Comparison of ENCODE assay signal across 18 cellular contexts in genomic region chr6:38172739-38173415, GRCh38.
DNase-seq lines count a peak whose midpoint lies in the region; ATAC-seq and TF ChIP-seq lines count a peak whose summit lies in the region.
"Had no signal": no experiment of that assay in that cellular context is flagged by ENCODE, and none has a peak within 500 bp of the region (broad histone marks: within the 10 kb centered on the region; RNA-seq: fewer than 3 reads in every experiment).

No MANE protein-coding gene starts in this region.

- in situ Hi-C loops in Panc1 (cut with HindIII; ENCODE audit: low pct_unique_long_range_greater_than_20kb, low sequenced_read_pairs): no loop called here

- no peaks in the 10 kb centered on the region for H3K9me3 ChIP-seq in CD4-positive, alpha-beta T cell (ENCODE audit: control insufficient read depth, low read length)
- H3K9me3 ChIP-seq in Panc1 (ENCODE audit: control insufficient read depth, insufficient read depth, low read depth, low read length): no peaks in the 10 kb centered on the region
- no peaks in the 10 kb centered on the region for H3K9me3 ChIP-seq in osteoblast (ENCODE audit: low read depth, low read length)
- H3K9me3 ChIP-seq in OCI-LY7 (ENCODE audit: low read length): no peaks in the 10 kb centered on the region
- H3K9me3 ChIP-seq: A549; BLaER1 treated with 17β-estradiol and CSF1 and Interleukin-3, amounts not matched to agents 10 nM and 100 nM had no signal

- POLR2A ChIA-PET in CD4-positive, alpha-beta T cell (lab: Charles Lee): no interaction called here
- POLR2A ChIA-PET in Panc1 (lab: Charles Lee): no interaction called here
- POLR2A ChIA-PET in OCI-LY7 (lab: Charles Lee): interaction anchor here (0.6 kb wide), 1 partner anchor 59 kb away, joined by 4 read pairs; no protein-coding TSS in a partner anchor

- CTCF ChIA-PET in CD4-positive, alpha-beta T cell (lab: Charles Lee): no interaction called here
- CTCF ChIA-PET in Panc1 (lab: Charles Lee): no interaction called here
- CTCF ChIA-PET in OCI-LY7 (lab: Charles Lee; ENCODE audit: unreplicated experiment): no interaction called here

- no peaks in the 10 kb centered on the region for H3K27me3 ChIP-seq in CD4-positive, alpha-beta T cell (ENCODE audit: control insufficient read depth, insufficient read depth, low read length)
- H3K27me3 ChIP-seq in Panc1 (ENCODE audit: control insufficient read depth, insufficient read depth, low read length) (no peaks in the 10 kb centered on the region), osteoblast (ENCODE audit: insufficient read depth, low read length) (no peaks in the 10 kb centered on the region)
- H3K27me3 ChIP-seq: BLaER1 treated with 17β-estradiol and CSF1 and Interleukin-3, amounts not matched to agents 10 nM and 100 nM had no signal

- no peak overlapping the region for H3K4me3 ChIP-seq in Panc1 (ENCODE audit: low read depth in 2 of 2, low read length in 2 of 2)
- no peak overlapping the region for H3K4me3 ChIP-seq in osteoblast (ENCODE audit: insufficient read depth, low read length)
- H3K4me3 ChIP-seq in OCI-LY7 (ENCODE audit: low read depth, low read length, poor library complexity, severe bottlenecking): no peak overlapping the region
- H3K4me3 ChIP-seq: A549; BLaER1 treated with 17β-estradiol and CSF1 and Interleukin-3, amounts not matched to agents 10 nM and 100 nM; GM23248 had no signal

- no peaks in the 10 kb centered on the region for H3K9me2 ChIP-seq in OCI-LY7 (ENCODE audit: insufficient read depth, low read length)

- TF ChIP-seq CTCF in CD4-positive, alpha-beta T cell (IDR thresholded peaks at IDR 0.05): no peak
- no peak for TF ChIP-seq CTCF in Panc1 (IDR thresholded peaks at IDR 0.05)
- TF ChIP-seq CTCF in osteoblast (IDR thresholded peaks at IDR 0.05; ENCODE audit: extremely low read depth, low read depth, low read length): no peak
- TF ChIP-seq CTCF in OCI-LY7 (conservative IDR thresholded peaks at IDR 0.05; ENCODE audit: low read length): no peak

- H3K79me2 ChIP-seq in osteoblast (ENCODE audit: insufficient read depth, low read length) (no peaks in the 10 kb centered on the region), OCI-LY7 (ENCODE audit: insufficient read depth, low read depth, low read length) (no peaks in the 10 kb centered on the region)

- no peaks in the 10 kb centered on the region for H3K9me3 Mint-ChIP-seq in CD4-positive, alpha-beta T cell

- no peak overlapping the region for H3K27ac ChIP-seq in CD4-positive, alpha-beta T cell (ENCODE audit: low read depth, low read length)
- H3K27ac ChIP-seq in Panc1 (ENCODE audit: low read length) (no peak overlapping the region), osteoblast (ENCODE audit: low read depth, low read length) (no peak overlapping the region), OCI-LY7 (ENCODE audit: low read depth, low read length, poor library complexity, severe bottlenecking) (no peak overlapping the region)
- H3K27ac ChIP-seq: A549; BLaER1 treated with 17β-estradiol and CSF1 and Interleukin-3, amounts not matched to agents 10 nM and 100 nM; GM23248 had no signal

- H2AFZ ChIP-seq in osteoblast (ENCODE audit: low read length) (no peak overlapping the region), OCI-LY7 (ENCODE audit: low read length) (no peak overlapping the region)
- H2AFZ ChIP-seq: GM23248 had no signal

- H3K4me3 Mint-ChIP-seq in CD4-positive, alpha-beta T cell: no peak overlapping the region

- peak overlapping the region; percentile 36 for H3K27ac Mint-ChIP-seq in CD4-positive, alpha-beta T cell

- peaks cover 36% of the 10 kb centered on the region for H3K36me3 Mint-ChIP-seq in CD4-positive, alpha-beta T cell (ENCODE audit: low read depth)

- intact Hi-C loops in CD4-positive, alpha-beta T cell (cut with DNase I, micrococcal nuclease): no loop called here
- intact Hi-C loops in Panc1 (cut with micrococcal nuclease; ENCODE audit: unreplicated experiment): no loop called here
- intact Hi-C loops in OCI-LY7 (cut with micrococcal nuclease; ENCODE audit: unreplicated experiment): no loop called here

- H3K27me3 Mint-ChIP-seq in CD4-positive, alpha-beta T cell: no peaks in the 10 kb centered on the region

- H4K20me1 ChIP-seq in osteoblast (ENCODE audit: insufficient read depth, low read length) (no peaks in the 10 kb centered on the region), OCI-LY7 (ENCODE audit: insufficient read depth, low read length) (no peaks in the 10 kb centered on the region)

- peaks cover 4% of the 10 kb centered on the region for H3K4me1 Mint-ChIP-seq in CD4-positive, alpha-beta T cell (ENCODE audit: low read depth)

- DNase-seq in CD4-positive, alpha-beta T cell: no peak
- no peak for DNase-seq in Panc1 (ENCODE audit: low read depth, low spot score)
- peak; percentile 12 for DNase-seq in left kidney (ENCODE audit: low read depth, low spot score)
- DNase-seq in osteoblast (ENCODE audit: insufficient read length, low spot score, missing footprints): peak; percentile 62
- no peak for DNase-seq in pons (ENCODE audit: low spot score)
- no peak for DNase-seq in activated CD4-positive, alpha-beta T cell treated with anti-CD3 and anti-CD28 coated beads, Interleukin-2, amount 50 U/mL, for 48 hours
- DNase-seq in OCI-LY7 (ENCODE audit: low spot score): no peak
- DNase-seq in UCSD-AML1 (lab: John Stamatoyannopoulos, UW; ENCODE audit: unreplicated experiment): no peak
- DNase-seq: GF-D8, GM23248, KG1, NCI-H1436, NCI-H2029, NCI-H2171, NCI-H510A, Right ventricle myocardium superior had no signal

- H3K36me3 ChIP-seq in Panc1 (ENCODE audit: control insufficient read depth, insufficient read depth, low read length) (no peaks in the 10 kb centered on the region), osteoblast (ENCODE audit: insufficient read depth, low read length) (no peaks in the 10 kb centered on the region), OCI-LY7 (ENCODE audit: insufficient read depth, low read length) (no peaks in the 10 kb centered on the region)

- no peak for ATAC-seq in CD4-positive, alpha-beta T cell (ENCODE audit: poor library complexity)
- no peak for ATAC-seq in Panc1
- ATAC-seq: A549 had no signal

- H3K4me1 ChIP-seq in Panc1 (ENCODE audit: control insufficient read depth, insufficient read depth, low read length) (no peaks in the 10 kb centered on the region), osteoblast (ENCODE audit: insufficient read depth, low read length) (no peaks in the 10 kb centered on the region), OCI-LY7 (ENCODE audit: insufficient read depth, low read length, poor library complexity, severe bottlenecking) (no peaks in the 10 kb centered on the region)
- H3K4me1 ChIP-seq: A549 had no signal

- H3K4me2 ChIP-seq in osteoblast (ENCODE audit: insufficient read depth, low read length) (no peak overlapping the region), OCI-LY7 (ENCODE audit: low read length) (no peak overlapping the region)
- H3K4me2 ChIP-seq: A549; BLaER1 treated with 17β-estradiol and CSF1 and Interleukin-3, amounts not matched to agents 10 nM and 100 nM had no signal

- TSS peak; percentile 34 for BruUV-seq in Panc1 (replicated peaks; lab: Mats Ljungman, UMichigan)
- BruUV-seq in OCI-LY7 (replicated peaks; lab: Mats Ljungman, UMichigan): no TSS peak

Comparison
In these comparisons a context has a peak if more than half of its experiments do, and no peak if none do; other contexts are left out.
1. DNase-seq: peak in left kidney (single experiment) and osteoblast (single experiment); none in CD4-positive, alpha-beta T cell (0 of 10), Panc1 (single experiment), pons (single experiment), activated CD4-positive, alpha-beta T cell treated with anti-CD3 and anti-CD28 coated beads, Interleukin-2, amount 50 U/mL, for 48 hours (0 of 2), OCI-LY7 (single experiment) and UCSD-AML1 (single experiment).